In the genomic region with DNA sequence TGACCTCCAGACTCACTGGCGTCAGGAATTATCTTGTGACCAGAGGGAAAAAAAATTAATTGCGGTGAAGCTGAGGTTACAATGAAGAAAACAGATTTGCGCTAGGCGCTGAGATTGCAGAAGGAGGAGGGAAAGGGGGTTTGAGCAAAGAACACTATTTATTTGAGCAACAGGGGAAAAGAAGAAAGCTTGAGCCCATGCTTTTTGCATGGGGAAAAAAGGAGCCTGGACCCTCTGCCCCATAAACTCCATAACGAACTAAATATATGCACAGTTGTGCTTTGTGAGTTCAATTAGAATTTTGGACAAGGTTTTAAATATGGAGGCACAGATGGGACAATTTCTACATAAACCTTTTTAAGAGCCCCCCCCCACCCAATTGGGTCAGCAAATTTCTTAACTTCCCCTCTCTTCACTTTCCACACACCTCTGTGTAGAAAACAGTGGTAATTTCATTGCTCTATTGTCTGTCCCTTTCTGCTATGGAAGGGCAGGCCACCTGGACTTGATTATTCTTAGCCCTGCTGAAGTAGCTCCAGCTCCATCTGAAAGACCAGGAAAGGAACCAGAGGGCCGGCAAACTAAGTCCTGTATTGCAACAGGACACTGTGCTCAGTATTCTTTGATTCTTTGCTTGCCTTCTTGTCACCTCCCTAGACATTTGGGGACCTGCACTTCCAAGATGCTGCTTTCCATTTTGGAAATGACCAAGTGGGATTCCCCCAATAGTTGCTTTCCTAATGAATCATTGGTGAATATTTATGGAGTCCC, we compare ENCODE assay signal across 1 cellular context.
TF ChIP-seq lines count a peak whose summit lies in the region.

No MANE protein-coding gene starts in this region.

TF ChIP-seq in H1, 55 proteins besides CTCF, POLR2A, EP300 and RAD21:
- TF ChIP-seq SIN3A (conservative IDR thresholded peaks at IDR 0.05 in 1 of 2, IDR thresholded peaks at IDR 0.05 in 1 of 2; ENCODE audit: low read depth in 1 of 2, low read length in 2 of 2) (no peak), RBBP5 (IDR thresholded peaks at IDR 0.05; ENCODE audit: borderline replicate concordance, low read depth, low read length) (no peak), PHF8 (conservative IDR thresholded peaks at IDR 0.05; ENCODE audit: low read depth, low read length) (no peak)
